ENCODE assay signal across 8 cellular contexts in genomic region chr12:107884769-107885694, GRCh38.
DNase-seq lines count a peak whose midpoint lies in the region; TF ChIP-seq lines count a peak whose summit lies in the region.

No MANE protein-coding gene starts in this region.

- peak; percentile 53; the same call in 1 of the 2 replicates for TF ChIP-seq CTCF in OCI-LY1 (IDR thresholded peaks at IDR 0.05; ENCODE audit: low read length)
- TF ChIP-seq CTCF in adrenal gland (IDR thresholded peaks at IDR 0.05): peak; percentile 42 to 71 (median 66)

- no peaks in the 10 kb centered on the region for H3F3A ChIP-seq in OCI-LY1 (ENCODE audit: insufficient read depth, low read length)

- H2AFZ ChIP-seq in OCI-LY1 (ENCODE audit: low read length): no peak overlapping the region

- H4K20me1 ChIP-seq in OCI-LY1 (ENCODE audit: insufficient read depth, low read length): no peaks in the 10 kb centered on the region

- H3K36me3 ChIP-seq in OCI-LY1 (ENCODE audit: insufficient read depth, low read length) (no peaks in the 10 kb centered on the region), adrenal gland (replicated peaks in 1 of 2) (no peaks in the 10 kb centered on the region)

- H3K4me3 ChIP-seq in OCI-LY1 (ENCODE audit: low read depth, low read length, poor library complexity, severe bottlenecking) (no peak overlapping the region), adrenal gland (no peak overlapping the region)

- H3K27me3 ChIP-seq in OCI-LY1 (ENCODE audit: insufficient read depth, low read length) (no peaks in the 10 kb centered on the region), adrenal gland (peaks cover 15% of the 10 kb centered on the region)

- H3K9me3 ChIP-seq in OCI-LY1 (ENCODE audit: low read length): no peaks in the 10 kb centered on the region
- H3K9me3 ChIP-seq in adrenal gland (replicated peaks in 1 of 3): no peaks in the 10 kb centered on the region

- H3K9ac ChIP-seq in OCI-LY1 (ENCODE audit: low read length): no peak overlapping the region

- no peak for TF ChIP-seq POLR2A in adrenal gland (IDR thresholded peaks at IDR 0.05)

- H3K9me2 ChIP-seq in OCI-LY1 (ENCODE audit: low read depth, low read length): no peaks in the 10 kb centered on the region

- H3K27ac ChIP-seq in OCI-LY1 (ENCODE audit: low read depth, low read length, poor library complexity, severe bottlenecking) (no peak overlapping the region), adrenal gland (no peak overlapping the region)

- no peaks in the 10 kb centered on the region for H3K79me2 ChIP-seq in OCI-LY1 (ENCODE audit: insufficient read depth, low read length)

- DNase-seq in NCI-H524 (lab: John Stamatoyannopoulos, UW): peak; percentile 36 to 64
- no peak for DNase-seq in NCI-H524 treated with DMSO at 0.1 percent for 48 hours (lab: John Stamatoyannopoulos, UW)
- DNase-seq in HUDEP-2 (lab: John Stamatoyannopoulos, UW; ENCODE audit: unreplicated experiment in 76 of 76): peak in 43 of 76 experiments; percentile 1 to 68 (median 29)
- DNase-seq in adrenal gland: peak; percentile 35 to 74 (median 62)
- DNase-seq in hypothalamus (lab: John Stamatoyannopoulos, UW): peak in 31 of 51 donors; percentile 2 to 50 (median 22)
- DNase-seq in stimulated activated CD4-positive, alpha-beta T cell treated with anti-CD3 and anti-CD28 coated beads, Interleukin-12 subunit alpha, Interleukin-12 subunit beta, amount 100 ng/mL, for 24 hours (ENCODE audit: low read depth in 2 of 2): peak; percentile 18 to 29
- no peak for DNase-seq in GF-D8 (lab: John Stamatoyannopoulos, UW)

- WGBS in adrenal gland, 4 donors: 10 to 13% (median 12%) methylated on average over 7 of the region's 7 CpGs

- no peaks in the 10 kb centered on the region for H3K4me1 ChIP-seq in OCI-LY1 (ENCODE audit: insufficient read depth, low read length, severe bottlenecking)
- H3K4me1 ChIP-seq in adrenal gland (replicated peaks in 1 of 2): no peaks in the 10 kb centered on the region

- no peak overlapping the region for H3K4me2 ChIP-seq in OCI-LY1 (ENCODE audit: low read length)

- intact Hi-C loops in adrenal gland (cut with DNase I): loop anchor here (5.0 to 10.0 kb wide), 2 partner anchors 120 to 208 kb away; partner anchors contain the start of gene PRDM4 (in 1 of the 2)

Comparison
In these comparisons a context has a peak if more than half of its experiments do, and no peak if none do; other contexts are left out.
1. DNase-seq: peak in NCI-H524 (2 of 2), HUDEP-2 (43 of 76), adrenal gland (7 of 7), hypothalamus (31 of 51) and stimulated activated CD4-positive, alpha-beta T cell treated with anti-CD3 and anti-CD28 coated beads, Interleukin-12 subunit alpha, Interleukin-12 subunit beta, amount 100 ng/mL, for 24 hours (2 of 2); none in NCI-H524 treated with DMSO at 0.1 percent for 48 hours (single experiment) and GF-D8 (single experiment).